Comparison of ENCODE assay signal across 15 cellular contexts in genomic region chr14:51871846-51872245, GRCh38. TPM values are rescaled to one million over a fixed set of nuclear protein-coding genes. Genes with fewer than 3 reads are reported as not detected.
DNase-seq lines count a peak whose midpoint lies in the region; ATAC-seq and TF ChIP-seq lines count a peak whose summit lies in the region.
"Had no signal": no experiment of that assay in that cellular context is flagged by ENCODE, and none has a peak within 500 bp of the region (broad histone marks: within the 10 kb centered on the region; RNA-seq: fewer than 3 reads in every experiment).

No MANE protein-coding gene starts in this region.

- peaks cover 45% of the 10 kb centered on the region for H3K4me1 Mint-ChIP-seq in stimulated activated naive CD8-positive, alpha-beta T cell treated with anti-CD3 and anti-CD28 coated beads, Interleukin-15, Interleukin-2, amounts not matched to agents 100 ng/mL and 50 ng/mL, for 24 hours (ENCODE audit: low read depth)
- peaks cover 43 to 53% (median 53%) of the 10 kb centered on the region in 3 donors for H3K4me1 Mint-ChIP-seq in T-cell
- H3K4me1 Mint-ChIP-seq in effector memory CD8-positive, alpha-beta T cell (ENCODE audit: low read depth in 2 of 2), result peaks cover 43 to 51% of the 10 kb centered on the region in 2 donors

- H3K36me3 Mint-ChIP-seq in stimulated activated naive CD8-positive, alpha-beta T cell treated with anti-CD3 and anti-CD28 coated beads, Interleukin-15, Interleukin-2, amounts not matched to agents 100 ng/mL and 50 ng/mL, for 24 hours (ENCODE audit: low read depth), result peaks cover 14% of the 10 kb centered on the region
- peaks cover 12% of the 10 kb centered on the region for H3K36me3 Mint-ChIP-seq in T-cell
- peaks cover 31% of the 10 kb centered on the region for H3K36me3 Mint-ChIP-seq in effector memory CD8-positive, alpha-beta T cell (ENCODE audit: insufficient read depth)

- no peak overlapping the region for H3K4me2 ChIP-seq in mesenchymal stem cell (ENCODE audit: low read length, poor library complexity, severe bottlenecking)

- peak overlapping the region; percentile 11 for H3K4me3 Mint-ChIP-seq in stimulated activated naive CD8-positive, alpha-beta T cell treated with anti-CD3 and anti-CD28 coated beads, Interleukin-15, Interleukin-2, amounts not matched to agents 100 ng/mL and 50 ng/mL, for 24 hours
- peak overlapping the region in 1 of 3 donors; percentile 48 for H3K4me3 Mint-ChIP-seq in T-cell
- peak overlapping the region; percentile 48 to 61 for H3K4me3 Mint-ChIP-seq in effector memory CD8-positive, alpha-beta T cell

- H3K27me3 Mint-ChIP-seq in stimulated activated naive CD8-positive, alpha-beta T cell treated with anti-CD3 and anti-CD28 coated beads, Interleukin-15, Interleukin-2, amounts not matched to agents 100 ng/mL and 50 ng/mL, for 24 hours, result no peaks in the 10 kb centered on the region
- no peaks in the 10 kb centered on the region for H3K27me3 Mint-ChIP-seq in T-cell
- no peaks in the 10 kb centered on the region for H3K27me3 Mint-ChIP-seq in effector memory CD8-positive, alpha-beta T cell

- no peak overlapping the region for H3K4me3 ChIP-seq in ascending aorta
- no peak overlapping the region for H3K4me3 ChIP-seq in mesenchymal stem cell (ENCODE audit: insufficient read depth in 1 of 2, low read depth in 1 of 2, low read length in 2 of 2)

- no peak for ATAC-seq in stimulated activated naive CD8-positive, alpha-beta T cell treated with anti-CD3 and anti-CD28 coated beads, Interleukin-15, Interleukin-2, amounts not matched to agents 100 U/mL and 50 U/mL, for 24 hours
- peak in 3 of 4 experiments; percentile 17 to 33 (median 28) for ATAC-seq in T-cell (replicated peaks in 1 of 4)
- peak; percentile 11 for ATAC-seq in effector memory CD8-positive, alpha-beta T cell (replicated peaks)
- no peak for ATAC-seq in HG02571 (IDR thresholded peaks at IDR 0.05; ENCODE audit: unreplicated experiment)

- no peak overlapping the region for H2AFZ ChIP-seq in mesenchymal stem cell (ENCODE audit: low read depth, low read length)

- no peak overlapping the region for H2BK5ac ChIP-seq in mesenchymal stem cell (ENCODE audit: low read depth, low read length, poor library complexity, severe bottlenecking)

- H3K27ac ChIP-seq in ascending aorta (no peak overlapping the region), mesenchymal stem cell (ENCODE audit: low read length, poor library complexity, severe bottlenecking) (no peak overlapping the region)
- H3K27ac ChIP-seq: epithelial cell of prostate had no signal

- H3K4ac ChIP-seq in mesenchymal stem cell (ENCODE audit: low read depth in 1 of 2, low read length in 2 of 2), result no peak overlapping the region

- no peak for DNase-seq in stimulated activated naive CD8-positive, alpha-beta T cell treated with anti-CD3 and anti-CD28 coated beads, Interleukin-15, Interleukin-2, amounts not matched to agents 100 U/mL and 50 U/mL, for 24 hours
- DNase-seq in T-cell (no peak), ascending aorta (ENCODE audit: low spot score in 2 of 2) (no peak), NCI-H82 treated with DMSO at 0.1 percent for 48 hours (lab: John Stamatoyannopoulos, UW; ENCODE audit: unreplicated experiment) (no peak), mesenchymal stem cell (no peak)
- no peak for DNase-seq in effector memory CD8-positive, alpha-beta T cell
- DNase-seq: amygdala; H7; NCI-H1048; NCI-H2227 treated with DMSO at 0.1 percent for 48 hours; OCI-M1; stimulated activated naive CD4-positive, alpha-beta T cell treated with Interleukin-2 at 50 U/mL for 16 hours had no signal

- POLR2A ChIA-PET in T-cell (lab: Charles Lee), result interaction anchor here (0.5 to 2.8 kb wide), 5 partner anchors 9 to 18 kb away, joined by 3 to 29 read pairs (median 4); partner anchors contain the start of gene GNG2 (in 1 of the 2)

- no peak overlapping the region for H3K14ac ChIP-seq in mesenchymal stem cell (ENCODE audit: low read length in 2 of 2)

- H3K9me3 Mint-ChIP-seq in stimulated activated naive CD8-positive, alpha-beta T cell treated with anti-CD3 and anti-CD28 coated beads, Interleukin-15, Interleukin-2, amounts not matched to agents 100 ng/mL and 50 ng/mL, for 24 hours, result no peaks in the 10 kb centered on the region
- H3K9me3 Mint-ChIP-seq in T-cell, result no peaks in the 10 kb centered on the region
- H3K9me3 Mint-ChIP-seq in effector memory CD8-positive, alpha-beta T cell, result no peaks in the 10 kb centered on the region

- H2BK15ac ChIP-seq in mesenchymal stem cell (ENCODE audit: low read depth, poor library complexity, severe bottlenecking), result no peak overlapping the region

- H3K4me1 ChIP-seq in ascending aorta (no peaks in the 10 kb centered on the region), mesenchymal stem cell (ENCODE audit: control insufficient read depth, insufficient read depth, low read depth, low read length) (peaks cover 2% of the 10 kb centered on the region)

- no peak overlapping the region for H2BK12ac ChIP-seq in mesenchymal stem cell (ENCODE audit: low read length in 2 of 2)

- H3K27ac Mint-ChIP-seq in stimulated activated naive CD8-positive, alpha-beta T cell treated with anti-CD3 and anti-CD28 coated beads, Interleukin-15, Interleukin-2, amounts not matched to agents 100 ng/mL and 50 ng/mL, for 24 hours, result peak overlapping the region; percentile 78
- peak overlapping the region; percentile 75 to 85 for H3K27ac Mint-ChIP-seq in T-cell
- H3K27ac Mint-ChIP-seq in effector memory CD8-positive, alpha-beta T cell, result peak overlapping the region in 1 of 2 donors; percentile 85

- H3K36me3 ChIP-seq in ascending aorta, result no peaks in the 10 kb centered on the region
- no peaks in the 10 kb centered on the region for H3K36me3 ChIP-seq in mesenchymal stem cell (ENCODE audit: control insufficient read depth in 1 of 2, insufficient read depth in 2 of 2, low read depth in 1 of 2, low read length in 2 of 2)

- no peaks in the 10 kb centered on the region for H3K79me1 ChIP-seq in mesenchymal stem cell (replicated peaks; ENCODE audit: low read length, poor library complexity, severe bottlenecking)

- no peak overlapping the region for H3K18ac ChIP-seq in mesenchymal stem cell (ENCODE audit: low read depth in 1 of 2, low read length in 2 of 2)

- no peak for TF ChIP-seq CTCF in ascending aorta (IDR thresholded peaks at IDR 0.05)

- 50% methylated on average over 1 of the region's 2 CpGs for WGBS in mesenchymal stem cell

- no peak overlapping the region for H2AK5ac ChIP-seq in mesenchymal stem cell (ENCODE audit: low read length, severe bottlenecking)

- no peak overlapping the region for H4K91ac ChIP-seq in mesenchymal stem cell (ENCODE audit: low read length)

- no peak overlapping the region for H3K23ac ChIP-seq in mesenchymal stem cell (ENCODE audit: low read length in 2 of 2)

- no peaks in the 10 kb centered on the region for H3K27me3 ChIP-seq in ascending aorta
- H3K27me3 ChIP-seq in mesenchymal stem cell (ENCODE audit: control insufficient read depth in 1 of 2, insufficient read depth in 1 of 2, low read length in 2 of 2), result no peaks in the 10 kb centered on the region

- CTCF ChIA-PET in T-cell (lab: Charles Lee), result interaction anchor here (0.7 to 1.0 kb wide), 2 partner anchors 12 to 279 kb away, joined by 3 read pairs; partner anchors contain the start of gene GNG2 (in 1 of the 2)

- intact Hi-C loops in ascending aorta (cut with DNase I), result no loop called here

- H3K9ac ChIP-seq in mesenchymal stem cell (ENCODE audit: low read length), result no peak overlapping the region

- no peak overlapping the region for H2BK120ac ChIP-seq in mesenchymal stem cell (ENCODE audit: low read depth, low read length)

- H4K8ac ChIP-seq in mesenchymal stem cell (ENCODE audit: low read length), result no peak overlapping the region

- H3K9me3 ChIP-seq in ascending aorta, result no peaks in the 10 kb centered on the region
- H3K9me3 ChIP-seq in mesenchymal stem cell (ENCODE audit: control insufficient read depth, low read length), result no peaks in the 10 kb centered on the region

RNA-seq across cellular contexts. Expression of gene GNG2, which starts 11.4 kb away (rescaled TPM):
- total RNA-seq in T-cell (100 to 1,000 TPM in 2 of 5 donors, 10 to 100 TPM in 3; 82.2 to 197 (median 99.0) TPM), ascending aorta (11.4 TPM)
- polyA plus RNA-seq in mesenchymal stem cell (2013, experiment 1 of 2), result 57.8 TPM
- 57.5 TPM for polyA plus RNA-seq in mesenchymal stem cell (2013, experiment 2 of 2)

Comparison
In these comparisons a context has a peak if more than half of its experiments do, and no peak if none do; other contexts are left out.
1. ATAC-seq: peak in T-cell (3 of 4) and effector memory CD8-positive, alpha-beta T cell (single experiment); none in stimulated activated naive CD8-positive, alpha-beta T cell treated with anti-CD3 and anti-CD28 coated beads, Interleukin-15, Interleukin-2, amounts not matched to agents 100 U/mL and 50 U/mL, for 24 hours (single experiment) and HG02571 (single experiment).